Comparison of ENCODE assay signal across 8 cellular contexts in the genomic region with DNA sequence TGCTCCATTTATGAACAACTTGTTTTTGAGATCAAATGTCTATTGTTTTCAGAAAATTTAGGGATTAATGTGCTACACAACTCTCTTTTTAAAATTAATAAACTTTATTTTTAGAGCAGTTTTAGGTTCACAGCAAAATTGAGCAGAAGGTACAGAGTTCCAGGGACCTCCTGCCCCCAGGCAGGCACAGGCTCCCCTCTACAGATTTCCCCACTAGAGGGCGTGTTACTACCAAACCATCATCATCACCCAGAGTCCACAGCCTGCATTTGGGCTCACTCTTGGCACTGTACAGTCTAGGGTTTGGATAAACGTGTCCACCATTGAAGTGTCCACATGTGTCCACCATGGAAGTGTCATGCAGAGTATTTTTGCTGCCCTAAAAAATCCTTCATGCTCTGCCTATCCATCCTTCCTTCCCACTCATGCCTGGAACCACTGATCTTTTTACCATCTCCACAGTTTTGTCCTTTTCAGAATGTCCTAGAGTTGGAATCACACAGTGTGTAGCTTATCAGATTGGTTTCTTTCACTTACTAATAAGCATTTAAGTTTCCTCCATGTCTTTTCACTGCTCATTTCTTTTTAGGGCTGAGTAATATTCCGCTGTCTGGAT.
DNase-seq lines count a peak whose midpoint lies in the region; ATAC-seq, FAIRE-seq and TF ChIP-seq lines count a peak whose summit lies in the region.

No MANE protein-coding gene starts in this region.

- 25% methylated on average over 3 of the region's 3 CpGs for WGBS in A549 (ENCODE audit: missing lambda C conversion rate)
- 36 to 44% methylated on average over 2 to 3 of the region's 3 CpGs for WGBS in gastroesophageal sphincter (ENCODE audit: low coverage in 1 of 2), 2 donors

- peaks cover 7% of the 10 kb centered on the region; the same call in 1 of the 3 replicates for H3K9me3 ChIP-seq in A549
- H3K9me3 ChIP-seq in T-helper 17 cell (ENCODE audit: control insufficient read depth, low read length, poor library complexity, severe bottlenecking), result no peaks in the 10 kb centered on the region
- peaks cover 0 to 37% (median 0%) of the 10 kb centered on the region in 3 donors for H3K9me3 ChIP-seq in gastroesophageal sphincter

- no peak overlapping the region for H3K4me2 ChIP-seq in A549

- DNase-seq in A549 (ENCODE audit: low read depth in 1 of 2, low spot score in 1 of 2) (peak in 1 of 2 experiments; percentile 16), T-helper 17 cell (no peak), dermis microvascular lymphatic vessel endothelial cell (ENCODE audit: low read depth in 2 of 2) (peak; percentile 3 to 35), nephron progenitor cell (peak; percentile 32), middle frontal gyrus (ENCODE audit: extremely low spot score, low spot score) (no peak)

- TF ChIP-seq RAD21 in A549 (conservative IDR thresholded peaks at IDR 0.05 in 1 of 2, IDR thresholded peaks at IDR 0.05 in 1 of 2), result peak in 1 of 2 experiments; percentile 27; a peak in 1 of 5 replicates

- ATAC-seq in A549 (peak in 1 of 2 experiments; percentile 83; a peak in 3 of 6 replicates), HG03342 (IDR thresholded peaks at IDR 0.05; ENCODE audit: unreplicated experiment) (peak; percentile 77), T-helper 17 cell (peak; percentile 78), gastroesophageal sphincter (no peak)

- peaks cover 41% of the 10 kb centered on the region for H3K9me3 Mint-ChIP-seq in nephron progenitor cell

- H3K4me3 ChIP-seq in A549, result no peak overlapping the region
- no peak overlapping the region for H3K4me3 ChIP-seq in GM12875 (ENCODE audit: low read depth, low read length)
- H3K4me3 ChIP-seq in gastroesophageal sphincter, result no peak overlapping the region

- no peak for FAIRE-seq in A549 (lab: Jason Lieb, UNC)

- POLR2A ChIA-PET in A549 (lab: Yijun Ruan, JAX), result no interaction called here

- no peak for TF ChIP-seq EP300 in A549 (IDR thresholded peaks at IDR 0.05)
- TF ChIP-seq EP300 in gastroesophageal sphincter (IDR thresholded peaks at IDR 0.05), result no peak

- no peaks in the 10 kb centered on the region for H3K36me3 ChIP-seq in gastroesophageal sphincter

- TF ChIP-seq POLR2A in A549 (IDR thresholded peaks at IDR 0.05; ENCODE audit: low read length) (no peak), gastroesophageal sphincter (IDR thresholded peaks at IDR 0.05) (no peak)

- peaks cover 30% of the 10 kb centered on the region for H3K27me3 Mint-ChIP-seq in T-helper 17 cell
- peaks cover 36% of the 10 kb centered on the region for H3K27me3 Mint-ChIP-seq in nephron progenitor cell (ENCODE audit: low read depth, poor library complexity)

- TF ChIP-seq CTCF in A549 (IDR thresholded peaks at IDR 0.05), result peak; percentile 40
- TF ChIP-seq CTCF in GM12875 (IDR thresholded peaks at IDR 0.05; ENCODE audit: borderline replicate concordance, insufficient read depth, low read depth, low read length), result peak; percentile 73
- peak; percentile 56 for TF ChIP-seq CTCF in nephron progenitor cell (IDR thresholded peaks at IDR 0.05)
- TF ChIP-seq CTCF in gastroesophageal sphincter (IDR thresholded peaks at IDR 0.05), result no peak

- H3K4me1 ChIP-seq in A549 (no peaks in the 10 kb centered on the region), gastroesophageal sphincter (no peaks in the 10 kb centered on the region)

- H3K4me1 Mint-ChIP-seq in T-helper 17 cell (no peaks in the 10 kb centered on the region), nephron progenitor cell (no peaks in the 10 kb centered on the region)

- no peaks in the 10 kb centered on the region for H3K36me3 Mint-ChIP-seq in T-helper 17 cell (ENCODE audit: low read depth)
- no peaks in the 10 kb centered on the region for H3K36me3 Mint-ChIP-seq in nephron progenitor cell (ENCODE audit: low read depth)

- CTCF ChIA-PET in A549 (lab: Yijun Ruan, JAX), result interaction anchor here (0.7 to 1.6 kb wide), 2 partner anchors 10 to 20 kb away, joined by 3 to 5 read pairs; no protein-coding TSS in a partner anchor

- H3K4me3 Mint-ChIP-seq in T-helper 17 cell (no peak overlapping the region), nephron progenitor cell (no peak overlapping the region)

- H3K27ac ChIP-seq in A549 (no peak overlapping the region), gastroesophageal sphincter (no peak overlapping the region)

- peaks cover 50% of the 10 kb centered on the region for H3K27me3 ChIP-seq in gastroesophageal sphincter

- H3K27ac Mint-ChIP-seq in T-helper 17 cell (no peak overlapping the region), nephron progenitor cell (no peak overlapping the region)

TF ChIP-seq in A549, 52 proteins besides CTCF, POLR2A, EP300 and RAD21:
- no peak for TF ChIP-seq NPAS2 (CRISPR knock-in tag; IDR thresholded peaks at IDR 0.05; ENCODE audit: borderline replicate concordance)
- no peak for TF ChIP-seq HES2 (IDR thresholded peaks at IDR 0.05)
- TF ChIP-seq GATA3 (IDR thresholded peaks at IDR 0.05; ENCODE audit: borderline replicate concordance), result no peak
- no peak for TF ChIP-seq HOXB13 (CRISPR knock-in tag; IDR thresholded peaks at IDR 0.05; ENCODE audit: low read depth)
- TF ChIP-seq HOXA7 (CRISPR knock-in tag; IDR thresholded peaks at IDR 0.05), result no peak
- TF ChIP-seq, protein P1, sequence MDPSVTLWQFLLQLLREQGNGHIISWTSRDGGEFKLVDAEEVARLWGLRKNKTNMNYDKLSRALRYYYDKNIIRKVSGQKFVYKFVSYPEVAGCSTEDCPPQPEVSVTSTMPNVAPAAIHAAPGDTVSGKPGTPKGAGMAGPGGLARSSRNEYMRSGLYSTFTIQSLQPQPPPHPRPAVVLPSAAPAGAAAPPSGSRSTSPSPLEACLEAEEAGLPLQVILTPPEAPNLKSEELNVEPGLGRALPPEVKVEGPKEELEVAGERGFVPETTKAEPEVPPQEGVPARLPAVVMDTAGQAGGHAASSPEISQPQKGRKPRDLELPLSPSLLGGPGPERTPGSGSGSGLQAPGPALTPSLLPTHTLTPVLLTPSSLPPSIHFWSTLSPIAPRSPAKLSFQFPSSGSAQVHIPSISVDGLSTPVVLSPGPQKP (IDR thresholded peaks at IDR 0.05; ENCODE audit: low read depth, low read length), result no peak
- no peak for TF ChIP-seq CHD4 (IDR thresholded peaks at IDR 0.05; ENCODE audit: borderline replicate concordance)
- no peak for TF ChIP-seq KDM1A (IDR thresholded peaks at IDR 0.05; ENCODE audit: low read depth)
- TF ChIP-seq, protein P2, sequence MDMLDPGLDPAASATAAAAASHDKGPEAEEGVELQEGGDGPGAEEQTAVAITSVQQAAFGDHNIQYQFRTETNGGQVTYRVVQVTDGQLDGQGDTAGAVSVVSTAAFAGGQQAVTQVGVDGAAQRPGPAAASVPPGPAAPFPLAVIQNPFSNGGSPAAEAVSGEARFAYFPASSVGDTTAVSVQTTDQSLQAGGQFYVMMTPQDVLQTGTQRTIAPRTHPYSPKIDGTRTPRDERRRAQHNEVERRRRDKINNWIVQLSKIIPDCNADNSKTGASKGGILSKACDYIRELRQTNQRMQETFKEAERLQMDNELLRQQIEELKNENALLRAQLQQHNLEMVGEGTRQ (IDR thresholded peaks at IDR 0.05), result no peak
- no peak for TF ChIP-seq HDAC2 (IDR thresholded peaks at IDR 0.05)
- no peak for TF ChIP-seq HMGXB4 (CRISPR knock-in tag; IDR thresholded peaks at IDR 0.05; ENCODE audit: borderline replicate concordance)
- no peak for TF ChIP-seq NFE2L2 (conservative IDR thresholded peaks at IDR 0.05; ENCODE audit: low read length)
TF ChIP-seq in A549: peak in this region for 0.

Comparison
In these comparisons a context has a peak if more than half of its experiments do, and no peak if none do; other contexts are left out.
1. DNase-seq: peak in dermis microvascular lymphatic vessel endothelial cell (2 of 2) and nephron progenitor cell (single experiment); none in T-helper 17 cell (0 of 3) and middle frontal gyrus (single experiment).
2. CTCF ChIP-seq: peak in A549 (single experiment), GM12875 (single experiment) and nephron progenitor cell (single experiment); none in gastroesophageal sphincter (0 of 4).